In genomic region chr11:117972044-117972443, GRCh38 we compare ENCODE assay signal across 16 cellular contexts. TPM values are rescaled to one million over a fixed set of nuclear protein-coding genes. Genes with fewer than 3 reads are reported as not detected.
DNase-seq lines count a peak whose midpoint lies in the region; ATAC-seq and TF ChIP-seq lines count a peak whose summit lies in the region.
"Had no signal": no experiment of that assay in that cellular context is flagged by ENCODE, and none has a peak within 500 bp of the region (broad histone marks: within the 10 kb centered on the region; RNA-seq: fewer than 3 reads in every experiment).

No MANE protein-coding gene starts in this region.

- no peak overlapping the region for H3K9ac ChIP-seq in BLaER1 treated with 17β-estradiol and CSF1 and Interleukin-3, amounts not matched to agents 10 nM and 100 nM

- TF ChIP-seq POLR2A in spleen (IDR thresholded peaks at IDR 0.05) = no peak

- no peaks in the 10 kb centered on the region for H3K27me3 ChIP-seq in BLaER1 treated with 17β-estradiol and CSF1 and Interleukin-3, amounts not matched to agents 10 nM and 100 nM
- H3K27me3 ChIP-seq in CD4-positive, CD25-positive, alpha-beta regulatory T cell (ENCODE audit: control insufficient read depth, insufficient read depth, low read length) = no peaks in the 10 kb centered on the region
- H3K27me3 ChIP-seq in spleen (replicated peaks in 1 of 7) = no peaks in the 10 kb centered on the region
- H3K27me3 ChIP-seq: MG63, Peyer's patch had no signal

- H3K4me3 Mint-ChIP-seq in CD4-positive, CD25-positive, alpha-beta regulatory T cell = peak overlapping the region in 2 of 4 donors; percentile 6 to 13
- peak overlapping the region; percentile 16 for H3K4me3 Mint-ChIP-seq in endothelial cell (ENCODE audit: unreplicated experiment)
- H3K4me3 Mint-ChIP-seq in WTC11 = no peak overlapping the region

- WGBS in spleen, 5 donors = 90 to 97% (median 94%) methylated on average over 10 of the region's 10 CpGs

- H3K4me1 Mint-ChIP-seq in CD4-positive, CD25-positive, alpha-beta regulatory T cell = peaks cover 24 to 84% (median 63%) of the 10 kb centered on the region in 4 donors
- H3K4me1 Mint-ChIP-seq in endothelial cell (ENCODE audit: unreplicated experiment) = peaks cover 52% of the 10 kb centered on the region
- H3K4me1 Mint-ChIP-seq in WTC11 = no peaks in the 10 kb centered on the region

- H4K20me1 ChIP-seq in BLaER1 treated with 17β-estradiol and CSF1 and Interleukin-3, amounts not matched to agents 10 nM and 100 nM = no peaks in the 10 kb centered on the region

- peak overlapping the region in 1 of 11 experiments; percentile 11; a peak in 3 of 22 replicates for H3K27ac ChIP-seq in BLaER1 treated with 17β-estradiol and CSF1 and Interleukin-3, amounts not matched to agents 10 nM and 100 nM
- no peak overlapping the region for H3K27ac ChIP-seq in CD4-positive, CD25-positive, alpha-beta regulatory T cell (ENCODE audit: insufficient read depth, low read length, poor library complexity, severe bottlenecking)
- H3K27ac ChIP-seq in spleen = no peak overlapping the region
- H3K27ac ChIP-seq: Peyer's patch had no signal

- peaks cover 0 to 4% (median 0%) of the 10 kb centered on the region in 7 donors for H3K9me3 Mint-ChIP-seq in CD4-positive, CD25-positive, alpha-beta regulatory T cell
- H3K9me3 Mint-ChIP-seq in endothelial cell (ENCODE audit: unreplicated experiment) = no peaks in the 10 kb centered on the region
- H3K9me3 Mint-ChIP-seq in WTC11 = no peaks in the 10 kb centered on the region
- H3K9me3 Mint-ChIP-seq: CD8-positive, alpha-beta memory T cell; IgD-negative memory B cell had no signal

- no peaks in the 10 kb centered on the region for H3K36me3 ChIP-seq in BLaER1 treated with 17β-estradiol and CSF1 and Interleukin-3, amounts not matched to agents 10 nM and 100 nM
- H3K36me3 ChIP-seq in CD4-positive, CD25-positive, alpha-beta regulatory T cell (ENCODE audit: control insufficient read depth, insufficient read depth, low read length) = peaks cover 1% of the 10 kb centered on the region
- H3K36me3 ChIP-seq in spleen = no peaks in the 10 kb centered on the region
- H3K36me3 ChIP-seq: MG63, Peyer's patch had no signal

- H3K4me2 ChIP-seq in BLaER1 treated with 17β-estradiol and CSF1 and Interleukin-3, amounts not matched to agents 10 nM and 100 nM = peak overlapping the region in 7 of 11 experiments; percentile 21 to 95 (median 88); a peak in 13 of 22 replicates

- peaks cover 41 to 97% (median 57%) of the 10 kb centered on the region in 10 experiments for H3K4me1 ChIP-seq in BLaER1 treated with 17β-estradiol and CSF1 and Interleukin-3, amounts not matched to agents 10 nM and 100 nM
- peaks cover 68% of the 10 kb centered on the region for H3K4me1 ChIP-seq in CD4-positive, CD25-positive, alpha-beta regulatory T cell (ENCODE audit: control insufficient read depth, insufficient read depth, low read length, poor library complexity, severe bottlenecking)
- H3K4me1 ChIP-seq in spleen = peaks cover 9 to 80% (median 49%) of the 10 kb centered on the region in 6 donors

- H3K4me3 ChIP-seq in BLaER1 treated with 17β-estradiol and CSF1 and Interleukin-3, amounts not matched to agents 10 nM and 100 nM = no peak overlapping the region
- no peak overlapping the region for H3K4me3 ChIP-seq in CD4-positive, CD25-positive, alpha-beta regulatory T cell (ENCODE audit: low read depth, low read length)
- no peak overlapping the region for H3K4me3 ChIP-seq in spleen
- H3K4me3 ChIP-seq: MG63, Peyer's patch had no signal

- ATAC-seq in CD4-positive, CD25-positive, alpha-beta regulatory T cell (ENCODE audit: low read depth in 2 of 2) = no peak
- ATAC-seq in WTC11 = no peak

- peaks cover 7% of the 10 kb centered on the region for H3K36me3 Mint-ChIP-seq in CD4-positive, CD25-positive, alpha-beta regulatory T cell
- H3K36me3 Mint-ChIP-seq in endothelial cell (ENCODE audit: low read depth, unreplicated experiment) (no peaks in the 10 kb centered on the region), WTC11 (no peaks in the 10 kb centered on the region)

- H3K9me3 ChIP-seq in BLaER1 treated with 17β-estradiol and CSF1 and Interleukin-3, amounts not matched to agents 10 nM and 100 nM (replicated peaks in 1 of 11) = no peaks in the 10 kb centered on the region
- H3K9me3 ChIP-seq in CD4-positive, CD25-positive, alpha-beta regulatory T cell (ENCODE audit: control insufficient read depth in 2 of 2, low read length in 2 of 2) = no peaks in the 10 kb centered on the region
- H3K9me3 ChIP-seq in spleen = no peaks in the 10 kb centered on the region
- H3K9me3 ChIP-seq: MG63, Peyer's patch had no signal

- CTCF ChIA-PET in WTC11 (lab: Charles Lee) = interaction anchor here (2.2 kb wide), 1 partner anchor 82 kb away, joined by 6 read pairs; no protein-coding TSS in a partner anchor

- no peak for DNase-seq in CD4-positive, CD25-positive, alpha-beta regulatory T cell
- DNase-seq in endothelial cell (ENCODE audit: low spot score) (no peak), spleen (peak; percentile 41), UCSD-AML1 (lab: John Stamatoyannopoulos, UW; ENCODE audit: unreplicated experiment) (no peak), LoVo (ENCODE audit: low spot score) (no peak), WTC11 (ENCODE audit: low spot score) (no peak)
- DNase-seq: ACHN; CD8-positive, alpha-beta memory T cell; Karpas-422; NCI-H1436 treated with DMSO at 0.1 percent for 48 hours; Peyer's patch had no signal

- H3K27me3 Mint-ChIP-seq in CD4-positive, CD25-positive, alpha-beta regulatory T cell = peaks cover 5% of the 10 kb centered on the region
- peaks cover 2% of the 10 kb centered on the region for H3K27me3 Mint-ChIP-seq in endothelial cell (ENCODE audit: unreplicated experiment)
- no peaks in the 10 kb centered on the region; the same call in 1 of the 2 replicates for H3K27me3 Mint-ChIP-seq in WTC11 (ENCODE audit: low read depth)
- H3K27me3 Mint-ChIP-seq: CD8-positive, alpha-beta memory T cell; IgD-negative memory B cell had no signal

- TF ChIP-seq CTCF in endothelial cell (IDR thresholded peaks at IDR 0.05; ENCODE audit: unreplicated experiment) (no peak), spleen (IDR thresholded peaks at IDR 0.05 in 8 of 11, conservative IDR thresholded peaks at IDR 0.05 in 3 of 11) (no peak), WTC11 (IDR thresholded peaks at IDR 0.05) (no peak)

- peak overlapping the region; percentile 59 to 87 (median 82) for H3K27ac Mint-ChIP-seq in CD4-positive, CD25-positive, alpha-beta regulatory T cell
- peak overlapping the region; percentile 49 for H3K27ac Mint-ChIP-seq in endothelial cell (ENCODE audit: unreplicated experiment)
- no peak overlapping the region for H3K27ac Mint-ChIP-seq in WTC11

- intact Hi-C loops in spleen (cut with DNase I; ENCODE audit: low total_unique reads) = no loop called here

- POLR2A ChIA-PET in WTC11 (lab: Charles Lee) = no interaction called here

TF ChIP-seq in WTC11, 78 proteins besides CTCF, POLR2A, EP300 and RAD21 (continues in another document):
- TF ChIP-seq FOXK1 (CRISPR knock-in tag; IDR thresholded peaks at IDR 0.05) (no peak), ZBTB43 (CRISPR knock-in tag; IDR thresholded peaks at IDR 0.05) (no peak), HMGA2 (CRISPR knock-in tag; IDR thresholded peaks at IDR 0.05) (no peak), MAX (CRISPR knock-in tag; IDR thresholded peaks at IDR 0.05) (no peak), NFYB (CRISPR knock-in tag; conservative IDR thresholded peaks at IDR 0.05; ENCODE audit: low read depth) (no peak), CREM (CRISPR knock-in tag; IDR thresholded peaks at IDR 0.05) (no peak), ERG (CRISPR knock-in tag; IDR thresholded peaks at IDR 0.05) (no peak), ATF1 (CRISPR knock-in tag; IDR thresholded peaks at IDR 0.05) (no peak), CDX4 (CRISPR knock-in tag; IDR thresholded peaks at IDR 0.05; ENCODE audit: borderline replicate concordance) (no peak)

RNA-seq across cellular contexts. Expression of gene IL10RA, which starts 14.2 kb away (rescaled TPM):
- 661 TPM for total RNA-seq in CD4-positive, CD25-positive, alpha-beta regulatory T cell
- 100 to 1,000 TPM; 572 to 666 (median 631) TPM for polyA plus RNA-seq in CD4-positive, CD25-positive, alpha-beta regulatory T cell
- 0.82 TPM for total RNA-seq in endothelial cell (ENCODE audit: unreplicated experiment)
- 100 to 1,000 TPM; 114 to 239 (median 171) TPM for total RNA-seq in spleen
- 10 to 100 TPM; 32.9 to 39.4 (median 38.3) TPM for polyA plus RNA-seq in spleen
- 0.41 to 0.74 TPM (median 0.71 TPM) in 3 replicates for total RNA-seq in WTC11 (2021)
- total RNA-seq: SK-MEL-5 had no signal

RNA-seq across cellular contexts. Expression of gene TMPRSS13, which starts 42.8 kb away (rescaled TPM):
- 3.4 TPM for total RNA-seq in CD4-positive, CD25-positive, alpha-beta regulatory T cell
- polyA plus RNA-seq in CD4-positive, CD25-positive, alpha-beta regulatory T cell = 1 to 10 TPM in 2 of 4 donors, under 1 TPM in 2; 0.57 to 1.4 (median 1.1) TPM
- 1.8 TPM for total RNA-seq in endothelial cell (ENCODE audit: unreplicated experiment)
- total RNA-seq in spleen = 1 to 10 TPM in 6 of 7 donors, under 1 TPM in 1; 0.95 to 2.2 (median 1.7) TPM
- 1 to 10 TPM; 1.3 to 1.9 (median 1.5) TPM for polyA plus RNA-seq in spleen
- 0.62 to 1.1 TPM (median 0.63 TPM) in 3 replicates for total RNA-seq in WTC11 (2021)
- total RNA-seq: NCI-H460, Peyer's patch had no signal

Comparison
In these comparisons a context has a peak if more than half of its experiments do, and no peak if none do; other contexts are left out.
1. RNA of gene IL10RA, which starts 14.2 kb away (total RNA-seq): 661 TPM in CD4-positive, CD25-positive, alpha-beta regulatory T cell (single experiment) and 114 to 239 TPM in spleen; 0.82 TPM in endothelial cell (single experiment) and 0.41 to 0.74 TPM in WTC11; every median in the first group is over 10 times any median in the second.